In the genomic region with DNA sequence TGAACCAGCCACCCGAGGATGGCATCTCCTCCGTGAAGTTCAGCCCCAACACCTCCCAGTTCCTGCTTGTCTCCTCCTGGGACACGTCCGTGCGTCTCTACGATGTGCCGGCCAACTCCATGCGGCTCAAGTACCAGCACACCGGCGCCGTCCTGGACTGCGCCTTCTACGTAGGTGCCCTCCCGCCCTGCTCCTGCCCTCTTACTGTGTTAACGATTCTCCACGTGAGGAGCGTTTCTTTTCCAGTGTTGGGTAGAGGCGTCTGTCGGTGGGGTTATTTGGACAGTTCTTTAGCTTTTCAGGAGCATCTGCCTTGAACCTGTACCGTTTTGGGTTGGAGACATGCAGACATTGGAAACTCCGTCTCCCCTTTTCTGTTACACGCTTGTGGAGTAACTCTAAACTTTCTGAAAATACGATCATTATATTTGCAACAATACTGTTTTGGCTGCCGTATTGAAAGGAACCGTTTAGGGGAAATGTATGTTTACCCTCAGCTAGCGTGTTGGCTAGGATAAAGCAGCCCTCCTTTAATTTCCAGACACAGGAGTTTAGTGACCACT, we compare ENCODE assay signal across 8 cellular contexts. TPM values are rescaled to one million over a fixed set of nuclear protein-coding genes. Genes with fewer than 3 reads are reported as not detected.
DNase-seq lines count a peak whose midpoint lies in the region; ATAC-seq and TF ChIP-seq lines count a peak whose summit lies in the region.

No MANE protein-coding gene starts in this region.

- peaks cover 31% of the 10 kb centered on the region for H4K20me1 ChIP-seq in Karpas-422 (ENCODE audit: insufficient read depth, low read depth, low read length)

- intact Hi-C loops in tibial artery (cut with DNase I; ENCODE audit: low total_unique reads): loop anchor here (5.0 kb wide), 1 partner anchor 148 kb away; a partner anchor contains a TSS

- no peaks in the 10 kb centered on the region for H3K9me3 ChIP-seq in Karpas-422 (ENCODE audit: low read length)
- no peaks in the 10 kb centered on the region for H3K9me3 ChIP-seq in tibial artery

- peak overlapping the region; percentile 87 for H3K27ac ChIP-seq in Karpas-422 (ENCODE audit: low read length)
- peak overlapping the region; percentile 89 to 93 for H3K27ac ChIP-seq in tibial artery

- DNase-seq in Karpas-422: no peak
- peak; percentile 58 for DNase-seq in astrocyte of the spinal cord (ENCODE audit: low read depth, low spot score)
- DNase-seq in left lobe of liver (ENCODE audit: low spot score): no peak
- no peak for DNase-seq in tibial artery
- DNase-seq in GM19240 (ENCODE audit: insufficient read length, low spot score): no peak
- no peak for DNase-seq in activated CD8-positive, alpha-beta memory T cell treated with anti-CD3 and anti-CD28 coated beads for 24 hours

- no peak for TF ChIP-seq CTCF in GM12875 (IDR thresholded peaks at IDR 0.05; ENCODE audit: borderline replicate concordance, insufficient read depth, low read depth, low read length)
- no peak for TF ChIP-seq CTCF in astrocyte of the spinal cord (IDR thresholded peaks at IDR 0.05; ENCODE audit: low read depth, low read length)
- no peak for TF ChIP-seq CTCF in tibial artery (IDR thresholded peaks at IDR 0.05)

- H3K9ac ChIP-seq in Karpas-422 (ENCODE audit: low read length): peak overlapping the region; percentile 99

- H3K4me1 ChIP-seq in Karpas-422 (ENCODE audit: low read length): peaks cover 46% of the 10 kb centered on the region
- H3K4me1 ChIP-seq in tibial artery: peaks cover 0 to 36% (median 25%) of the 10 kb centered on the region in 4 donors

- in situ Hi-C loops in astrocyte of the spinal cord (cut with HindIII; ENCODE audit: low sequenced_read_pairs): no loop called here

- H3K9me2 ChIP-seq in Karpas-422 (replicated peaks; ENCODE audit: insufficient read depth, low read length): no peaks in the 10 kb centered on the region

- peak; percentile 35 for ATAC-seq in GM21723 (IDR thresholded peaks at IDR 0.05; ENCODE audit: unreplicated experiment)
- peak; percentile 37 for ATAC-seq in left lobe of liver

- peaks cover 48% of the 10 kb centered on the region for H3K36me3 ChIP-seq in Karpas-422 (ENCODE audit: insufficient read depth, low read length)
- peaks cover 10 to 24% (median 13%) of the 10 kb centered on the region in 3 donors for H3K36me3 ChIP-seq in tibial artery

- peak overlapping the region; percentile 90 for H3K4me3 ChIP-seq in GM12875 (ENCODE audit: low read depth, low read length)
- peak overlapping the region; percentile 82 for H3K4me3 ChIP-seq in Karpas-422 (ENCODE audit: low read length)
- peak overlapping the region; percentile 98 for H3K4me3 ChIP-seq in astrocyte of the spinal cord (ENCODE audit: low read depth, low read length)
- peak overlapping the region; percentile 95 to 96 for H3K4me3 ChIP-seq in tibial artery

- H3K4me2 ChIP-seq in Karpas-422 (ENCODE audit: low read depth, low read length, poor library complexity, severe bottlenecking): peak overlapping the region; percentile 87

- H2AFZ ChIP-seq in Karpas-422 (ENCODE audit: low read length): no peak overlapping the region

- peaks cover 58% of the 10 kb centered on the region for H3K79me2 ChIP-seq in Karpas-422 (ENCODE audit: low read length)

- H3K27me3 ChIP-seq in Karpas-422 (ENCODE audit: low read length) (no peaks in the 10 kb centered on the region), tibial artery (peaks cover 0 to 34% of the 10 kb centered on the region in 2 donors)

RNA-seq across cellular contexts. Expression of a gene that starts 0.8 kb away (rescaled TPM):
- 183 and 393 TPM in 2 replicates for total RNA-seq in Karpas-422 (2014; rRNA removed; shearing (Covaris generic); ENCODE audit: low replicate concordance)
- total RNA-seq in left lobe of liver: 24.8 TPM

RNA-seq across cellular contexts. Expression of a gene that starts 7.1 kb away (rescaled TPM):
- total RNA-seq in Karpas-422 (2014; rRNA removed; shearing (Covaris generic); ENCODE audit: low replicate concordance): not detected in 2 replicates
- not detected for total RNA-seq in left lobe of liver

RNA-seq across cellular contexts. Expression of a gene that starts 19.3 kb away (rescaled TPM):
- not detected in 2 replicates for total RNA-seq in Karpas-422 (2014; rRNA removed; shearing (Covaris generic); ENCODE audit: low replicate concordance)
- 0.20 TPM for total RNA-seq in left lobe of liver
